In genomic region chr4:113311047-113311446, GRCh38 we compare ENCODE assay signal across 1 cellular context.
A peak's percentile ranks its signal among the peaks of the same experiment; 100 is the strongest.
TF ChIP-seq lines count a peak whose summit lies in the region.

No MANE protein-coding gene starts in this region.

TF ChIP-seq in HepG2, 621 proteins besides CTCF, POLR2A, EP300 and RAD21 (continued from another document):
- TF ChIP-seq, protein P1, sequence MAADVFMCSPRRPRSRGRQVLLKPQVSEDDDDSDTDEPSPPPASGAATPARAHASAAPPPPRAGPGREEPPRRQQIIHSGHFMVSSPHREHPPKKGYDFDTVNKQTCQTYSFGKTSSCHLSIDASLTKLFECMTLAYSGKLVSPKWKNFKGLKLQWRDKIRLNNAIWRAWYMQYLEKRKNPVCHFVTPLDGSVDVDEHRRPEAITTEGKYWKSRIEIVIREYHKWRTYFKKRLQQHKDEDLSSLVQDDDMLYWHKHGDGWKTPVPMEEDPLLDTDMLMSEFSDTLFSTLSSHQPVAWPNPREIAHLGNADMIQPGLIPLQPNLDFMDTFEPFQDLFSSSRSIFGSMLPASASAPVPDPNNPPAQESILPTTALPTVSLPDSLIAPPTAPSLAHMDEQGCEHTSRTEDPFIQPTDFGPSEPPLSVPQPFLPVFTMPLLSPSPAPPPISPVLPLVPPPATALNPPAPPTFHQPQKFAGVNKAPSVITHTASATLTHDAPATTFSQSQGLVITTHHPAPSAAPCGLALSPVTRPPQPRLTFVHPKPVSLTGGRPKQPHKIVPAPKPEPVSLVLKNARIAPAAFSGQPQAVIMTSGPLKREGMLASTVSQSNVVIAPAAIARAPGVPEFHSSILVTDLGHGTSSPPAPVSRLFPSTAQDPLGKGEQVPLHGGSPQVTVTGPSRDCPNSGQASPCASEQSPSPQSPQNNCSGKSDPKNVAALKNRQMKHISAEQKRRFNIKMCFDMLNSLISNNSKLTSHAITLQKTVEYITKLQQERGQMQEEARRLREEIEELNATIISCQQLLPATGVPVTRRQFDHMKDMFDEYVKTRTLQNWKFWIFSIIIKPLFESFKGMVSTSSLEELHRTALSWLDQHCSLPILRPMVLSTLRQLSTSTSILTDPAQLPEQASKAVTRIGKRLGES (CRISPR knock-in tag; IDR thresholded peaks at IDR 0.05; ENCODE audit: borderline replicate concordance) = no peak
- TF ChIP-seq RNF219 (CRISPR knock-in tag; IDR thresholded peaks at IDR 0.05) = no peak
- no peak for TF ChIP-seq PRMT3 (CRISPR knock-in tag; IDR thresholded peaks at IDR 0.05; ENCODE audit: borderline replicate concordance, low read depth)
- TF ChIP-seq ZNF282 (IDR thresholded peaks at IDR 0.05; ENCODE audit: partially characterized antibody) = no peak
- no peak for TF ChIP-seq RFXAP (CRISPR knock-in tag; IDR thresholded peaks at IDR 0.05; ENCODE audit: borderline replicate concordance)
- no peak for TF ChIP-seq NFE2L1 (CRISPR knock-in tag; IDR thresholded peaks at IDR 0.05; ENCODE audit: borderline replicate concordance)
- TF ChIP-seq ZNF713 (CRISPR knock-in tag; IDR thresholded peaks at IDR 0.05) = no peak
- TF ChIP-seq CREB1 (IDR thresholded peaks at IDR 0.05) = peak; percentile 47; the same call in 1 of the 2 replicates
- TF ChIP-seq CREB1 (CRISPR knock-in tag; IDR thresholded peaks at IDR 0.05) = no peak
- TF ChIP-seq, protein P2, sequence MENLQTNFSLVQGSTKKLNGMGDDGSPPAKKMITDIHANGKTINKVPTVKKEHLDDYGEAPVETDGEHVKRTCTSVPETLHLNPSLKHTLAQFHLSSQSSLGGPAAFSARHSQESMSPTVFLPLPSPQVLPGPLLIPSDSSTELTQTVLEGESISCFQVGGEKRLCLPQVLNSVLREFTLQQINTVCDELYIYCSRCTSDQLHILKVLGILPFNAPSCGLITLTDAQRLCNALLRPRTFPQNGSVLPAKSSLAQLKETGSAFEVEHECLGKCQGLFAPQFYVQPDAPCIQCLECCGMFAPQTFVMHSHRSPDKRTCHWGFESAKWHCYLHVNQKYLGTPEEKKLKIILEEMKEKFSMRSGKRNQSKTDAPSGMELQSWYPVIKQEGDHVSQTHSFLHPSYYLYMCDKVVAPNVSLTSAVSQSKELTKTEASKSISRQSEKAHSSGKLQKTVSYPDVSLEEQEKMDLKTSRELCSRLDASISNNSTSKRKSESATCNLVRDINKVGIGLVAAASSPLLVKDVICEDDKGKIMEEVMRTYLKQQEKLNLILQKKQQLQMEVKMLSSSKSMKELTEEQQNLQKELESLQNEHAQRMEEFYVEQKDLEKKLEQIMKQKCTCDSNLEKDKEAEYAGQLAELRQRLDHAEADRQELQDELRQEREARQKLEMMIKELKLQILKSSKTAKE (CRISPR knock-in tag; IDR thresholded peaks at IDR 0.05; ENCODE audit: borderline replicate concordance) = no peak
- no peak for TF ChIP-seq ZNF180 (CRISPR knock-in tag; IDR thresholded peaks at IDR 0.05; ENCODE audit: borderline replicate concordance, low read depth)
- TF ChIP-seq, protein P3, sequence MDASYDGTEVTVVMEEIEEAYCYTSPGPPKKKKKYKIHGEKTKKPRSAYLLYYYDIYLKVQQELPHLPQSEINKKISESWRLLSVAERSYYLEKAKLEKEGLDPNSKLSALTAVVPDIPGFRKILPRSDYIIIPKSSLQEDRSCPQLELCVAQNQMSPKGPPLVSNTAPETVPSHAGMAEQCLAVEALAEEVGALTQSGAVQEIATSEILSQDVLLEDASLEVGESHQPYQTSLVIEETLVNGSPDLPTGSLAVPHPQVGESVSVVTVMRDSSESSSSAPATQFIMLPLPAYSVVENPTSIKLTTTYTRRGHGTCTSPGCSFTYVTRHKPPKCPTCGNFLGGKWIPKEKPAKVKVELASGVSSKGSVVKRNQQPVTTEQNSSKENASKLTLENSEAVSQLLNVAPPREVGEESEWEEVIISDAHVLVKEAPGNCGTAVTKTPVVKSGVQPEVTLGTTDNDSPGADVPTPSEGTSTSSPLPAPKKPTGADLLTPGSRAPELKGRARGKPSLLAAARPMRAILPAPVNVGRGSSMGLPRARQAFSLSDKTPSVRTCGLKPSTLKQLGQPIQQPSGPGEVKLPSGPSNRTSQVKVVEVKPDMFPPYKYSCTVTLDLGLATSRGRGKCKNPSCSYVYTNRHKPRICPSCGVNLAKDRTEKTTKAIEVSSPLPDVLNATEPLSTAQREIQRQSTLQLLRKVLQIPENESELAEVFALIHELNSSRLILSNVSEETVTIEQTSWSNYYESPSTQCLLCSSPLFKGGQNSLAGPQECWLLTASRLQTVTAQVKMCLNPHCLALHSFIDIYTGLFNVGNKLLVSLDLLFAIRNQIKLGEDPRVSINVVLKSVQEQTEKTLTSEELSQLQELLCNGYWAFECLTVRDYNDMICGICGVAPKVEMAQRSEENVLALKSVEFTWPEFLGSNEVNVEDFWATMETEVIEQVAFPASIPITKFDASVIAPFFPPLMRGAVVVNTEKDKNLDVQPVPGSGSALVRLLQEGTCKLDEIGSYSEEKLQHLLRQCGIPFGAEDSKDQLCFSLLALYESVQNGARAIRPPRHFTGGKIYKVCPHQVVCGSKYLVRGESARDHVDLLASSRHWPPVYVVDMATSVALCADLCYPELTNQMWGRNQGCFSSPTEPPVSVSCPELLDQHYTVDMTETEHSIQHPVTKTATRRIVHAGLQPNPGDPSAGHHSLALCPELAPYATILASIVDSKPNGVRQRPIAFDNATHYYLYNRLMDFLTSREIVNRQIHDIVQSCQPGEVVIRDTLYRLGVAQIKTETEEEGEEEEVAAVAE (CRISPR knock-in tag; IDR thresholded peaks at IDR 0.05; ENCODE audit: borderline replicate concordance) = no peak
- TF ChIP-seq ZIK1 (CRISPR knock-in tag; IDR thresholded peaks at IDR 0.05; ENCODE audit: borderline replicate concordance, low read depth) = no peak
